ENCODE assay signal across 8 cellular contexts in the genomic region with DNA sequence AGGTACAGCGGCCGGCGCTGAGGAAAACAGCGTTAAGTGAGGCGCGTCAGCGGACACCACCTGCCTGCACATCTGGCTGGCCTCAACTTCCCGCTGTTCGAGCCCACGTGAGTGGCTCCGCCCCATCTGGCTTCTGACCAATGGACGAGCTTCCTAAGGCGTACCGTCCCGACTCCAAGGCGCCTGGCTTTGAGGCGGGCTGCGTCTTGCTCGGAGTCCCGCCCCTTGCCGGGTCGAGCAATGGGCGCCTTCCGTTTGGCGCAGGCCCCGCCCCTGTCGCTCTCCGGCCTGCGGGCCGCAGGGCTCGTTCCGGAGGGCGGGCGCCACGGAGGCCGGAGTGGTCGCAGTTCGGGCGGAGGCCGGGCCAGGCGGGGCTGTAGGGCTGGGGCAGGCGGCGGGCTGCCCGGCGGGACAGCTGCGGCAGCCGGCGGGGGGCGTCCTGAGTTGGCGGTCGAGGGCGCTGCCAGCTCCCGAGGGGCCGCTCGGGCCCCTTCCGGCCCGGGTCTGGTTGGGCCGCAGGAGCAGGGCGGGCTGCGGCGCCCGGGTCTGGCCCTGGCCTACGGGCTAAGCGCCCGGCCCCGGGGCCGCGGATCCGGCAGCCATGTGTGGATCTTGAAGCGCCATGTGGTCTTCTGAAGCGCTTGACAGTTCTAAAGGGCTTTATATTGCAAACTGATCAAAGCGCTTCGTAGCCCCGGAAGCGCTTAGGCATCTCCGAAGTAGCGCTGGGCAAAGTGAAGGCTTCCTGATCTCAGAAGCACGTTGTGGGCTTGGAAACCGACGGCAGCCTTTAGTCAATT. TPM values are rescaled to one million over a fixed set of nuclear protein-coding genes. Genes with fewer than 3 reads are reported as not detected.
DNase-seq lines count a peak whose midpoint lies in the region; ATAC-seq and TF ChIP-seq lines count a peak whose summit lies in the region.

Gene TATDN2 (plus strand): TSS at position 276 of the 800 bp plus-strand sequence. CDS start 742 bp downstream, outside the sequence.

- no peaks in the 10 kb centered on the region for H3K27me3 Mint-ChIP-seq in IgD-negative memory B cell

- H3K9me3 Mint-ChIP-seq in IgD-negative memory B cell: peaks cover 0 to 16% (median 5%) of the 10 kb centered on the region in 3 donors

- H3K27ac Mint-ChIP-seq in IgD-negative memory B cell: peak within 1 kb of the TSS; percentile 90 to 97 (median 96)

- H3K9me3 ChIP-seq in mononuclear cell (ENCODE audit: low read depth, low read length): peaks cover 18% of the 10 kb centered on the region

- H3K27me3 ChIP-seq in mononuclear cell (ENCODE audit: insufficient read depth, low read length): no peaks in the 10 kb centered on the region

- H3K4me3 Mint-ChIP-seq in IgD-negative memory B cell: peak within 1 kb of the TSS; percentile 95 to 99 (median 98)

- H3K4me3 ChIP-seq in epithelial cell of esophagus (ENCODE audit: low read length) (peak within 1 kb of the TSS; percentile 95), mononuclear cell (ENCODE audit: low read length) (peak within 1 kb of the TSS; percentile 60)

- peaks cover 10% of the 10 kb centered on the region for H3K36me3 Mint-ChIP-seq in IgD-negative memory B cell

- no peak for TF ChIP-seq CTCF in epithelial cell of esophagus (IDR thresholded peaks at IDR 0.05; ENCODE audit: insufficient read depth, low read depth, low read length, missing control alignments)

- ATAC-seq in GM21576 (IDR thresholded peaks at IDR 0.05; ENCODE audit: unreplicated experiment): peak; percentile 96

- H3K4me1 Mint-ChIP-seq in IgD-negative memory B cell: peaks cover 26 to 36% (median 32%) of the 10 kb centered on the region in 3 donors

- H3K4me1 ChIP-seq in mononuclear cell (ENCODE audit: insufficient read depth, low read length): peaks cover 50% of the 10 kb centered on the region

- DNase-seq in DMS153 (lab: John Stamatoyannopoulos, UW): peak; percentile 92
- DNase-seq in OCI-M1 (lab: John Stamatoyannopoulos, UW): peak; percentile 99
- peak; percentile 87 for DNase-seq in activated T-cell treated with anti-CD3 and anti-CD28 coated beads for 1 hour (ENCODE audit: low read depth)
- peak; percentile 98 for DNase-seq in epithelial cell of esophagus (ENCODE audit: low read depth)
- peak; percentile 86 to 91 for DNase-seq in stimulated activated CD8-positive, alpha-beta memory T cell treated with anti-CD3 and anti-CD28 coated beads, Interleukin-2, amount 100 ng/mL, for 48 hours (ENCODE audit: low read depth in 2 of 2)

RNA-seq across cellular contexts. Expression of gene TATDN2, which starts in this region (rescaled TPM):
- 11.6 TPM for polyA plus RNA-seq in IgD-negative memory B cell
- 27.8 TPM for total RNA-seq in mononuclear cell

Comparison
In these comparisons a context has a peak if more than half of its experiments do, and no peak if none do; other contexts are left out.
1. Peak in every context shown above with its lines: DNase-seq, ATAC-seq and H3K4me3 ChIP-seq.